ENCODE assay signal across 6 cellular contexts in genomic region chr21:29074007-29074376, GRCh38. TPM values are rescaled to one million over a fixed set of nuclear protein-coding genes. Genes with fewer than 3 reads are reported as not detected.
A peak's percentile ranks its signal among the peaks of the same experiment; 100 is the strongest.
DNase-seq lines count a peak whose midpoint lies in the region; ATAC-seq, FAIRE-seq and TF ChIP-seq lines count a peak whose summit lies in the region.

No MANE protein-coding gene starts in this region.

- dilution Hi-C loops in keratinocyte (cut with MboI; ENCODE audit: extremely low pct_ligation_motif_present, low sequenced_read_pairs) = no loop called here

- peaks cover 9% of the 10 kb centered on the region for H4K20me1 ChIP-seq in keratinocyte (ENCODE audit: control insufficient read depth, extremely low read depth, insufficient read depth, low read length)

- no peak for TF ChIP-seq CTCF in keratinocyte (optimal IDR thresholded peaks at IDR 0.05 in 1 of 3, IDR thresholded peaks at IDR 0.05 in 1 of 3, conservative IDR thresholded peaks at IDR 0.05 in 1 of 3; ENCODE audit: extremely low read depth in 1 of 3, insufficient read depth in 2 of 3, low read length in 3 of 3)

- H3K4me2 ChIP-seq in keratinocyte (ENCODE audit: control insufficient read depth, extremely low read depth, insufficient read depth, low read depth, low read length) = peak overlapping the region; percentile 92

- H3K9me1 ChIP-seq in keratinocyte (ENCODE audit: control insufficient read depth, extremely low read depth, insufficient read depth, low read length) = no peaks in the 10 kb centered on the region

- H3K4me1 ChIP-seq in SJSA1 (replicated peaks) = peaks cover 36% of the 10 kb centered on the region
- H3K4me1 ChIP-seq in keratinocyte (ENCODE audit: control insufficient read depth, extremely low read depth, insufficient read depth, low read length) = peaks cover 26% of the 10 kb centered on the region

- no peaks in the 10 kb centered on the region for H3K27me3 ChIP-seq in SJSA1 (replicated peaks)
- no peaks in the 10 kb centered on the region for H3K27me3 ChIP-seq in keratinocyte (ENCODE audit: control insufficient read depth, extremely low read depth, insufficient read depth, low read length)

- ATAC-seq in activated CD4-positive, CD25-positive, alpha-beta regulatory T cell treated with anti-CD3 and anti-CD28 coated beads, Interleukin-2, amount 50 U/mL, for 24 hours = peak; percentile 8 to 14

- H3K27ac ChIP-seq in SJSA1 = peak overlapping the region; percentile 53
- H3K27ac ChIP-seq in keratinocyte (ENCODE audit: control insufficient read depth, insufficient read depth, low read length) = peak overlapping the region; percentile 92

- peaks cover 44% of the 10 kb centered on the region for H3K79me2 ChIP-seq in keratinocyte (ENCODE audit: control insufficient read depth, insufficient read depth, low read length)

- no peaks in the 10 kb centered on the region for H3K9me3 ChIP-seq in SJSA1 (replicated peaks)
- no peaks in the 10 kb centered on the region for H3K9me3 ChIP-seq in keratinocyte (ENCODE audit: control insufficient read depth, low read depth, low read length)

- no peak for FAIRE-seq in keratinocyte (lab: Jason Lieb, UNC)

- H3K9ac ChIP-seq in keratinocyte (ENCODE audit: control insufficient read depth, extremely low read depth, insufficient read depth, low read length) = peak overlapping the region; percentile 97

- peak overlapping the region; percentile 90 for H2AFZ ChIP-seq in keratinocyte (ENCODE audit: control insufficient read depth, low read length)

- H3K4me3 ChIP-seq in SJSA1 (peak overlapping the region; percentile 73), keratinocyte (ENCODE audit: control insufficient read depth in 2 of 3, extremely low read depth in 1 of 3, insufficient read depth in 2 of 3, low read depth in 1 of 3, low read length in 3 of 3) (peak overlapping the region; percentile 72 to 89 (median 87))

- H3K36me3 ChIP-seq in SJSA1 = peaks cover 22% of the 10 kb centered on the region
- H3K36me3 ChIP-seq in keratinocyte (ENCODE audit: control insufficient read depth in 2 of 2, extremely low read depth in 1 of 2, insufficient read depth in 2 of 2, low read length in 2 of 2) = peaks cover 1 to 9% of the 10 kb centered on the region in 2 experiments

- DNase-seq in activated CD4-positive, CD25-positive, alpha-beta regulatory T cell (lab: John Stamatoyannopoulos, UW) = no peak
- DNase-seq in SJSA1 (ENCODE audit: low read depth in 1 of 2, low spot score in 2 of 2) = no peak
- DNase-seq in keratinocyte (ENCODE audit: low read depth, low spot score) = no peak
- no peak for DNase-seq in NK-92 (lab: John Stamatoyannopoulos, UW; ENCODE audit: unreplicated experiment)
- DNase-seq in C1 segment of cervical spinal cord (lab: John Stamatoyannopoulos, UW) = no peak

RNA-seq across cellular contexts. Expression of gene CCT8, which starts 0.5 kb away (rescaled TPM):
- total RNA-seq in SJSA1 (2014; rRNA removed; shearing (Covaris generic)) = 330 and 390 TPM in 2 replicates
- polyA plus RNA-seq in keratinocyte = 150 to 281 TPM (median 199 TPM) in 3 replicates
- polyA plus RNA-seq in keratinocyte (2011; ENCODE audit: low read depth) = 275 TPM
- polyA plus RNA-seq in keratinocyte (2011; cell fraction: cytosol; rRNA removed) = 160 and 260 TPM in 2 replicates
- 146 and 221 TPM in 2 replicates for polyA plus RNA-seq in keratinocyte (2011; cell fraction: nucleus; rRNA removed)
- 183 and 197 TPM in 2 replicates for polyA plus RNA-seq in keratinocyte (2012; ENCODE audit: low replicate concordance)
- polyA minus RNA-seq in keratinocyte = 20.8 to 207 TPM (median 102 TPM) in 3 replicates
- polyA minus RNA-seq in keratinocyte (2011; cell fraction: cytosol; rRNA and poly(A)+ RNA removed) = 97.5 TPM
- 56.1 and 101 TPM in 2 replicates for polyA minus RNA-seq in keratinocyte (2011; cell fraction: nucleus; rRNA and poly(A)+ RNA removed)

RNA-seq across cellular contexts. Expression of gene USP16, which starts 49.5 kb away (rescaled TPM):
- total RNA-seq in SJSA1 (2014; rRNA removed; shearing (Covaris generic)) = 54.1 and 62.1 TPM in 2 replicates
- polyA plus RNA-seq in keratinocyte = 12.7 to 26.7 TPM (median 16.3 TPM) in 3 replicates
- 82.9 TPM for polyA plus RNA-seq in keratinocyte (2011; ENCODE audit: low read depth)
- polyA plus RNA-seq in keratinocyte (2011; cell fraction: cytosol; rRNA removed) = 10.5 and 22.2 TPM in 2 replicates
- polyA plus RNA-seq in keratinocyte (2011; cell fraction: nucleus; rRNA removed) = 13.9 and 20.5 TPM in 2 replicates
- polyA plus RNA-seq in keratinocyte (2012; ENCODE audit: low replicate concordance) = 18.4 and 23.0 TPM in 2 replicates
- polyA minus RNA-seq in keratinocyte = 4.1 to 12.6 TPM (median 4.3 TPM) in 3 replicates
- 6.7 TPM for polyA minus RNA-seq in keratinocyte (2011; cell fraction: cytosol; rRNA and poly(A)+ RNA removed)
- 5.2 and 9.9 TPM in 2 replicates for polyA minus RNA-seq in keratinocyte (2011; cell fraction: nucleus; rRNA and poly(A)+ RNA removed)

RNA-seq across cellular contexts. Expression of gene RWDD2B, which starts 54.8 kb away (rescaled TPM):
- 20.0 and 24.4 TPM in 2 replicates for total RNA-seq in SJSA1 (2014; rRNA removed; shearing (Covaris generic))
- 18.1 to 26.2 TPM (median 20.1 TPM) in 3 replicates for polyA plus RNA-seq in keratinocyte
- polyA plus RNA-seq in keratinocyte (2011; ENCODE audit: low read depth) = 8.8 TPM
- 22.5 and 33.1 TPM in 2 replicates for polyA plus RNA-seq in keratinocyte (2011; cell fraction: cytosol; rRNA removed)
- polyA plus RNA-seq in keratinocyte (2011; cell fraction: nucleus; rRNA removed) = 16.6 and 18.5 TPM in 2 replicates
- polyA plus RNA-seq in keratinocyte (2012; ENCODE audit: low replicate concordance) = 11.5 and 16.8 TPM in 2 replicates
- 4.7 to 14.1 TPM (median 10.1 TPM) in 3 replicates for polyA minus RNA-seq in keratinocyte
- 9.0 TPM for polyA minus RNA-seq in keratinocyte (2011; cell fraction: cytosol; rRNA and poly(A)+ RNA removed)
- polyA minus RNA-seq in keratinocyte (2011; cell fraction: nucleus; rRNA and poly(A)+ RNA removed) = 2.3 and 4.7 TPM in 2 replicates

RNA-seq across cellular contexts. Expression of gene MAP3K7CL, which starts 56.5 kb away (rescaled TPM):
- 5.3 and 11.7 TPM in 2 replicates for total RNA-seq in SJSA1 (2014; rRNA removed; shearing (Covaris generic))
- 13.7 to 17.3 TPM (median 16.5 TPM) in 3 replicates for polyA plus RNA-seq in keratinocyte
- 13.3 TPM for polyA plus RNA-seq in keratinocyte (2011; ENCODE audit: low read depth)
- 18.3 and 21.4 TPM in 2 replicates for polyA plus RNA-seq in keratinocyte (2011; cell fraction: cytosol; rRNA removed)
- polyA plus RNA-seq in keratinocyte (2011; cell fraction: nucleus; rRNA removed) = 4.5 and 7.1 TPM in 2 replicates
- 12.6 and 14.2 TPM in 2 replicates for polyA plus RNA-seq in keratinocyte (2012; ENCODE audit: low replicate concordance)
- polyA minus RNA-seq in keratinocyte = 4.2 to 13.5 TPM (median 9.7 TPM) in 3 replicates
- polyA minus RNA-seq in keratinocyte (2011; cell fraction: cytosol; rRNA and poly(A)+ RNA removed) = 5.9 TPM
- polyA minus RNA-seq in keratinocyte (2011; cell fraction: nucleus; rRNA and poly(A)+ RNA removed) = 1.6 and 3.3 TPM in 2 replicates
